ENCODE assay signal across 16 cellular contexts in the genomic region with DNA sequence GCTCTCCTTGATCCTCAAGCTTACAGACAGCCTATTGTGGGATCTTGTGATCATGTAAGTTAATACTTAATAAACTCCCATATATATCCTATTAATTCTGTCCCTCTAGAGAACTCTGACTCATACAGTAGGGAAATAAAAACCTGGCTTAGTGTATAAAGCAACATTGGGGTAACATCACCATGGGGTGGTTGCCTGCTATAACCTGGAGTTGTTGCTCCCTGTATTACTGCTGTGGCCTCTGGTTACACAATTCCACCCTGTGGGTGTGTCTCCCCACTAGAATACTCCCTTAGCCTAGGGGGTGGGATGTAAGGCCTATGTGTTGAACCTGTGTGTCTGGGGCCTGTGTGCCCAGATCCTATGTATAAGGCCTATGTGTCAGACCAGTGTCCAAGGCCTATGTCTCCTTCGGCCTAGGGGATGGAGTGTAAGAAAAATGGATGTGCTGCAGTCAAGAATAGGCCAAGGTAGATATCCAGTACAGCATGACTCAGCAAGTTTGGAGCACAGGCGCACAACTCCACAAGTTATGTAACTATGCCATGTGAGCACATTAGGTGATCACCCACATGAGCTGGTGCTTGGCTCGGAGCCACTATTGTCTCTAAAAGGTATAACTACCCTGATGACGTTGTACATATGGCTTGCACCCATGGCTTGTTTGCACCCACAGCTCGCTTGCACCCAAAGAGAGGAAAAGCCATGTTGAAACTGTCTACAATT.
DNase-seq lines count a peak whose midpoint lies in the region; ATAC-seq, FAIRE-seq and TF ChIP-seq lines count a peak whose summit lies in the region.
"Had no signal": no experiment of that assay in that cellular context is flagged by ENCODE, and none has a peak within 500 bp of the region (broad histone marks: within the 10 kb centered on the region; RNA-seq: fewer than 3 reads in every experiment).

No MANE protein-coding gene starts in this region.

- no peaks in the 10 kb centered on the region for H3K4me1 Mint-ChIP-seq in activated naive CD4-positive, alpha-beta T cell treated with anti-CD3 and anti-CD28 coated beads for 36 hours (ENCODE audit: low read depth)
- no peaks in the 10 kb centered on the region for H3K4me1 Mint-ChIP-seq in activated naive CD4-positive, alpha-beta T cell treated with anti-CD3 and anti-CD28 coated beads, Interleukin-2, amount 10 ng/mL, durations not matched to agents 7 days and 5 days
- H3K4me1 Mint-ChIP-seq: H9 had no signal

- 85 to 91% (median 88%) methylated on average over 5 of the region's 5 CpGs for WGBS in spleen, 5 donors
- WGBS in adrenal gland, 4 donors = 80 to 89% (median 87%) methylated on average over 3 to 5 of the region's 5 CpGs

- H3K27ac ChIP-seq in epithelial cell of prostate (peak overlapping the region; percentile 23), spleen (no peak overlapping the region), adrenal gland (no peak overlapping the region)
- H3K27ac ChIP-seq: colonic mucosa, upper lobe of left lung had no signal

- peak; percentile 17 for DNase-seq in activated naive CD4-positive, alpha-beta T cell treated with anti-CD3 and anti-CD28 coated beads for 36 hours
- DNase-seq in activated naive CD4-positive, alpha-beta T cell treated with anti-CD3 and anti-CD28 coated beads, Interleukin-2, amount 10 ng/mL, durations not matched to agents 7 days and 5 days = no peak
- peak; percentile 16 to 38 for DNase-seq in NCI-H1930 (lab: John Stamatoyannopoulos, UW)
- DNase-seq in epithelial cell of prostate (ENCODE audit: low read depth, low spot score) = peak; percentile 29
- DNase-seq in spleen = no peak
- DNase-seq in D721Med (ENCODE audit: insufficient read length, low spot score) = no peak
- DNase-seq in adrenal gland = no peak
- DNase-seq: activated CD4-positive, alpha-beta T cell treated with anti-CD3 and anti-CD28 coated beads, Interleukin-2, amount 50 U/mL, for 48 hours; colonic mucosa; DMS79 treated with DMSO at 0.1 percent for 48 hours; H9; KG1; kidney glomerular epithelial cell; NCI-H2081 treated with DMSO at 0.1 percent for 48 hours; upper lobe of left lung had no signal

- no peak overlapping the region for H3K4me3 Mint-ChIP-seq in activated naive CD4-positive, alpha-beta T cell treated with anti-CD3 and anti-CD28 coated beads for 36 hours
- no peak overlapping the region for H3K4me3 Mint-ChIP-seq in activated naive CD4-positive, alpha-beta T cell treated with anti-CD3 and anti-CD28 coated beads, Interleukin-2, amount 10 ng/mL, durations not matched to agents 7 days and 5 days
- H3K4me3 Mint-ChIP-seq: H9 had no signal

- H3K4me3 ChIP-seq in spleen (no peak overlapping the region), adrenal gland (no peak overlapping the region)
- H3K4me3 ChIP-seq: colonic mucosa, upper lobe of left lung had no signal

- CTCF ChIA-PET in activated naive CD4-positive, alpha-beta T cell treated with anti-CD3 and anti-CD28 coated beads for 36 hours (lab: Charles Lee) = no interaction called here
- CTCF ChIA-PET in activated naive CD4-positive, alpha-beta T cell treated with anti-CD3 and anti-CD28 coated beads, Interleukin-2, amount 10 ng/mL, durations not matched to agents 7 days and 5 days (lab: Charles Lee) = no interaction called here

- no peak overlapping the region for H3K27ac Mint-ChIP-seq in activated naive CD4-positive, alpha-beta T cell treated with anti-CD3 and anti-CD28 coated beads for 36 hours
- H3K27ac Mint-ChIP-seq in activated naive CD4-positive, alpha-beta T cell treated with anti-CD3 and anti-CD28 coated beads, Interleukin-2, amount 10 ng/mL, durations not matched to agents 7 days and 5 days = no peak overlapping the region
- H3K27ac Mint-ChIP-seq: H9 had no signal

- ATAC-seq in HG02623 (IDR thresholded peaks at IDR 0.05; ENCODE audit: unreplicated experiment) = no peak

- H3K27me3 ChIP-seq in spleen (replicated peaks in 1 of 7) (no peaks in the 10 kb centered on the region), adrenal gland (no peaks in the 10 kb centered on the region)
- H3K27me3 ChIP-seq: colonic mucosa, upper lobe of left lung had no signal

- H3K9me3 ChIP-seq in spleen (peaks cover 0 to 26% (median 21%) of the 10 kb centered on the region in 8 donors), adrenal gland (replicated peaks in 1 of 3) (no peaks in the 10 kb centered on the region)
- H3K9me3 ChIP-seq: colonic mucosa, upper lobe of left lung had no signal

- H3K9me3 Mint-ChIP-seq in activated naive CD4-positive, alpha-beta T cell treated with anti-CD3 and anti-CD28 coated beads for 36 hours = peaks cover 18% of the 10 kb centered on the region
- H3K9me3 Mint-ChIP-seq in activated naive CD4-positive, alpha-beta T cell treated with anti-CD3 and anti-CD28 coated beads, Interleukin-2, amount 10 ng/mL, durations not matched to agents 7 days and 5 days = peaks cover 26% of the 10 kb centered on the region

- H3K4me1 ChIP-seq in spleen = no peaks in the 10 kb centered on the region
- H3K4me1 ChIP-seq in adrenal gland (replicated peaks in 1 of 2) = no peaks in the 10 kb centered on the region
- H3K4me1 ChIP-seq: colonic mucosa, upper lobe of left lung had no signal

- intact Hi-C loops in activated naive CD4-positive, alpha-beta T cell treated with anti-CD3 and anti-CD28 coated beads for 36 hours (cut with micrococcal nuclease) = no loop called here
- intact Hi-C loops in spleen (cut with DNase I; ENCODE audit: low total_unique reads) (no loop called here), adrenal gland (cut with DNase I) (no loop called here)

- H3K36me3 ChIP-seq in spleen (no peaks in the 10 kb centered on the region), adrenal gland (replicated peaks in 1 of 2) (no peaks in the 10 kb centered on the region)
- H3K36me3 ChIP-seq: colonic mucosa, upper lobe of left lung had no signal

- FAIRE-seq in D721Med (lab: Jason Lieb, UNC) = no peak

- TF ChIP-seq CTCF in spleen (IDR thresholded peaks at IDR 0.05 in 8 of 11, conservative IDR thresholded peaks at IDR 0.05 in 3 of 11) = no peak
- TF ChIP-seq CTCF in D721Med (IDR thresholded peaks at IDR 0.05; ENCODE audit: insufficient read depth, missing control alignments) = no peak
- no peak for TF ChIP-seq CTCF in adrenal gland (IDR thresholded peaks at IDR 0.05)

- no peak for TF ChIP-seq POLR2A in spleen (IDR thresholded peaks at IDR 0.05)
- TF ChIP-seq POLR2A in adrenal gland (IDR thresholded peaks at IDR 0.05) = no peak

- no peaks in the 10 kb centered on the region for H3K27me3 Mint-ChIP-seq in activated naive CD4-positive, alpha-beta T cell treated with anti-CD3 and anti-CD28 coated beads for 36 hours (ENCODE audit: low read depth)
- H3K27me3 Mint-ChIP-seq in activated naive CD4-positive, alpha-beta T cell treated with anti-CD3 and anti-CD28 coated beads, Interleukin-2, amount 10 ng/mL, durations not matched to agents 7 days and 5 days = no peaks in the 10 kb centered on the region

- H3K36me3 Mint-ChIP-seq in activated naive CD4-positive, alpha-beta T cell treated with anti-CD3 and anti-CD28 coated beads for 36 hours (ENCODE audit: low read depth) = peaks cover 4% of the 10 kb centered on the region
- no peaks in the 10 kb centered on the region for H3K36me3 Mint-ChIP-seq in activated naive CD4-positive, alpha-beta T cell treated with anti-CD3 and anti-CD28 coated beads, Interleukin-2, amount 10 ng/mL, durations not matched to agents 7 days and 5 days

Comparison
In these comparisons a context has a peak if more than half of its experiments do, and no peak if none do; other contexts are left out.
1. DNase-seq: peak in activated naive CD4-positive, alpha-beta T cell treated with anti-CD3 and anti-CD28 coated beads for 36 hours (single experiment), NCI-H1930 (2 of 2) and epithelial cell of prostate (single experiment); none in activated naive CD4-positive, alpha-beta T cell treated with anti-CD3 and anti-CD28 coated beads, Interleukin-2, amount 10 ng/mL, durations not matched to agents 7 days and 5 days (single experiment), spleen (single experiment), D721Med (single experiment) and adrenal gland (0 of 7).